Comparison of ENCODE assay signal across 26 cellular contexts in the genomic region with DNA sequence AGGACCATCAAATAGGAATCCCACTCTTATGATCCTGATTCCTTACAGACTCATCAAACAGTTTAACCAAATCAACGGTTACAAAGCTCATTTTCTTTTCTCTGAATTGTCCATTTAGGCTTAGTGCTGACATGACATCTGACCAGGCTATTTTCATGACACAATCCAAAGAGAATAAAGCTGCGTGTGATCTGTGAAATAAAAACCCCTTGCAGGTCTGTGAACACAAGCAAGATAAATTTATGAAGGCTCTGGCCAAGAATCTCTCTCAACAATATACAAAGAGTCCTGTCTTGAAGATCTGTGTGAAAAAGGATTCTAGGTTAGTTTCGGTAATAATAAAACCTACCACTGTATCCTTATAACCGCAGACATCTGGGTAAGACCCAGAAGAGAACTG. TPM values are rescaled to one million over a fixed set of nuclear protein-coding genes. Genes with fewer than 3 reads are reported as not detected.
"Had no signal": no experiment of that assay in that cellular context is flagged by ENCODE, and none has a peak within 500 bp of the region (broad histone marks: within the 10 kb centered on the region; RNA-seq: fewer than 3 reads in every experiment).

No MANE protein-coding gene starts in this region.

- H3K9me3 Mint-ChIP-seq: activated CD4-positive, alpha-beta T cell treated with anti-CD3 and anti-CD28 coated beads, Interleukin-2, amount 10 ng/mL, durations not matched to agents 24 days and 14 days; activated CD8-positive, alpha-beta T cell treated with anti-CD3 and anti-CD28 coated beads for 36 hours; activated naive CD4-positive, alpha-beta T cell treated with anti-CD3 and anti-CD28 coated beads for 36 hours; immature natural killer cell; mesothelial cell of epicardium; nephron; stimulated activated naive CD8-positive, alpha-beta T cell treated with anti-CD3 and anti-CD28 coated beads, Interleukin-15, amount 100 ng/mL, for 72 hours had no signal

- H3K4me3 Mint-ChIP-seq: activated CD4-positive, alpha-beta T cell treated with anti-CD3 and anti-CD28 coated beads, Interleukin-2, amount 10 ng/mL, durations not matched to agents 24 days and 14 days; activated CD8-positive, alpha-beta memory T cell treated with anti-CD3 and anti-CD28 coated beads, Interleukin-2, amount 10 ng/mL, durations not matched to agents 7 days and 5 days; activated CD8-positive, alpha-beta T cell treated with anti-CD3 and anti-CD28 coated beads for 36 hours; activated naive CD4-positive, alpha-beta T cell treated with anti-CD3 and anti-CD28 coated beads for 36 hours; immature natural killer cell; mesothelial cell of epicardium; nephron; stimulated activated naive CD8-positive, alpha-beta T cell treated with anti-CD3 and anti-CD28 coated beads, Interleukin-15, amount 100 ng/mL, for 72 hours had no signal

- H3K27ac Mint-ChIP-seq: activated CD4-positive, alpha-beta T cell treated with anti-CD3 and anti-CD28 coated beads, Interleukin-2, amount 10 ng/mL, durations not matched to agents 24 days and 14 days; activated CD8-positive, alpha-beta T cell treated with anti-CD3 and anti-CD28 coated beads for 36 hours; activated naive CD4-positive, alpha-beta T cell treated with anti-CD3 and anti-CD28 coated beads for 36 hours; mesothelial cell of epicardium; nephron; stimulated activated naive CD8-positive, alpha-beta T cell treated with anti-CD3 and anti-CD28 coated beads, Interleukin-15, amount 100 ng/mL, for 72 hours had no signal

- ATAC-seq: activated CD8-positive, alpha-beta memory T cell treated with anti-CD3 and anti-CD28 coated beads, Interleukin-2, amount 10 ng/mL, durations not matched to agents 7 days and 5 days had no signal

- H3K27me3 Mint-ChIP-seq: activated CD4-positive, alpha-beta T cell treated with anti-CD3 and anti-CD28 coated beads, Interleukin-2, amount 10 ng/mL, durations not matched to agents 24 days and 14 days; activated CD8-positive, alpha-beta memory T cell treated with anti-CD3 and anti-CD28 coated beads, Interleukin-2, amount 10 ng/mL, durations not matched to agents 7 days and 5 days; activated CD8-positive, alpha-beta T cell treated with anti-CD3 and anti-CD28 coated beads for 36 hours; stimulated activated naive CD8-positive, alpha-beta T cell treated with anti-CD3 and anti-CD28 coated beads, Interleukin-15, amount 100 ng/mL, for 72 hours had no signal

- H3K27ac ChIP-seq: colonic mucosa, hepatocyte, parathyroid adenoma, right lobe of liver, skin epidermis, transverse colon had no signal

- H3K4me1 Mint-ChIP-seq: mesothelial cell of epicardium, nephron had no signal

- DNase-seq: activated CD4-positive, alpha-beta T cell treated with anti-CD3 and anti-CD28 coated beads, Interleukin-2, amount 10 ng/mL, durations not matched to agents 24 days and 14 days; activated CD8-positive, alpha-beta memory T cell treated with anti-CD3 and anti-CD28 coated beads, Interleukin-2, amount 10 ng/mL, durations not matched to agents 7 days and 5 days; activated CD8-positive, alpha-beta T cell treated with anti-CD3 and anti-CD28 coated beads for 36 hours; activated naive CD4-positive, alpha-beta T cell treated with anti-CD3 and anti-CD28 coated beads for 36 hours; amygdala; colonic mucosa; erythroblast; foreskin fibroblast; glutamatergic neuron; immature natural killer cell; right lobe of liver; stimulated activated CD4-positive, alpha-beta T cell treated with anti-CD3 and anti-CD28 coated beads, Interleukin-1b, Interleukin-23, amount 100 ng/mL, for 48 hours; stimulated activated naive CD8-positive, alpha-beta T cell treated with anti-CD3 and anti-CD28 coated beads, Interleukin-15, amount 100 ng/mL, for 72 hours; SW 1271; transverse colon had no signal

- H3K4me3 ChIP-seq: colonic mucosa, hepatocyte, lung, right lobe of liver, skin epidermis, transverse colon had no signal

RNA-seq across cellular contexts. Expression of a gene that starts 46.8 kb away (rescaled TPM):
- total RNA-seq: activated CD4-positive, alpha-beta T cell treated with anti-CD3 and anti-CD28 coated beads, Interleukin-2, amount 10 ng/mL, durations not matched to agents 24 days and 14 days; activated CD8-positive, alpha-beta memory T cell treated with anti-CD3 and anti-CD28 coated beads, Interleukin-2, amount 10 ng/mL, durations not matched to agents 7 days and 5 days; activated CD8-positive, alpha-beta T cell treated with anti-CD3 and anti-CD28 coated beads for 36 hours; activated naive CD4-positive, alpha-beta T cell treated with anti-CD3 and anti-CD28 coated beads for 36 hours; bronchial epithelial cell; colonic mucosa; fibroblast of lung; hepatocyte; kidney epithelial cell; lung; right lobe of liver; T-helper 2 cell treated with Interferon-gamma antibody and Interleukin-4, amounts not matched to agents 100 ng/mL and 5 ng/mL, for 36 hours; temporal lobe; transverse colon had no signal

RNA-seq across cellular contexts. Expression of a gene that starts 50.0 kb away (rescaled TPM):
- total RNA-seq: activated naive CD4-positive, alpha-beta T cell treated with anti-CD3 and anti-CD28 coated beads for 36 hours; bronchial epithelial cell; fibroblast of lung had no signal
